Comparison of ENCODE assay signal across 8 cellular contexts in genomic region chr3:137970914-137971831, GRCh38. TPM values are rescaled to one million over a fixed set of nuclear protein-coding genes. Genes with fewer than 3 reads are reported as not detected.
DNase-seq lines count a peak whose midpoint lies in the region; ATAC-seq and TF ChIP-seq lines count a peak whose summit lies in the region.

No MANE protein-coding gene starts in this region.

- H3K9ac ChIP-seq in fibroblast of lung (ENCODE audit: insufficient read depth, low read length) = no peak overlapping the region

- no peaks in the 10 kb centered on the region for H3K36me3 ChIP-seq in fibroblast of lung (ENCODE audit: control insufficient read depth, insufficient read depth, low read length)

- peak; percentile 93 for DNase-seq in DMS 273 (lab: John Stamatoyannopoulos, UW; ENCODE audit: unreplicated experiment)
- peak; percentile 87 for DNase-seq in HT-29 (ENCODE audit: low spot score)
- peak; percentile 56 for DNase-seq in NOMO-1 treated with DMSO at 0.1 percent for 48 hours (lab: John Stamatoyannopoulos, UW; ENCODE audit: unreplicated experiment)
- DNase-seq in activated T-cell treated with anti-CD3 and anti-CD28 coated beads for 24 hours (ENCODE audit: low read depth) = peak; percentile 36
- DNase-seq in fibroblast of lung (ENCODE audit: low read depth in 2 of 2) = peak; percentile 40 to 62
- DNase-seq in superior temporal gyrus (ENCODE audit: extremely low spot score) = peak; percentile 83

- TF ChIP-seq CTCF in fibroblast of lung (conservative IDR thresholded peaks at IDR 0.05 in 1 of 2, IDR thresholded peaks at IDR 0.05 in 1 of 2; ENCODE audit: low read depth in 1 of 2, low read length in 2 of 2) (peak; percentile 90 to 96), nephron (IDR thresholded peaks at IDR 0.05; ENCODE audit: unreplicated experiment in 3 of 3) (peak; percentile 85 to 91 (median 91))

- no peak overlapping the region for H3K4me3 ChIP-seq in fibroblast of lung (replicated peaks in 1 of 4; ENCODE audit: control extremely low read depth in 1 of 4, insufficient read depth in 1 of 4, low read depth in 3 of 4, low read length in 4 of 4)

- no peak overlapping the region for H3K4me3 Mint-ChIP-seq in nephron

- H3K9me3 ChIP-seq in fibroblast of lung (ENCODE audit: control insufficient read depth, insufficient read depth, low read depth, low read length) = no peaks in the 10 kb centered on the region

- H3K36me3 Mint-ChIP-seq in nephron (ENCODE audit: low read depth) = no peaks in the 10 kb centered on the region

- no peaks in the 10 kb centered on the region for H3K79me2 ChIP-seq in fibroblast of lung (ENCODE audit: control insufficient read depth, insufficient read depth, low read length)

- no peak overlapping the region for H3K4me2 ChIP-seq in fibroblast of lung (ENCODE audit: extremely low read depth, insufficient read depth, low read length)

- H3K27ac Mint-ChIP-seq in nephron = no peak overlapping the region

- ATAC-seq in GM21390 (IDR thresholded peaks at IDR 0.05; ENCODE audit: unreplicated experiment) = peak; percentile 96

- H3K27me3 Mint-ChIP-seq in nephron (ENCODE audit: low read depth) = peaks cover 8% of the 10 kb centered on the region

- H3K4me1 Mint-ChIP-seq in nephron = no peaks in the 10 kb centered on the region

- H3K27me3 ChIP-seq in fibroblast of lung (ENCODE audit: control insufficient read depth, insufficient read depth, low read length) = no peaks in the 10 kb centered on the region

- peak overlapping the region; percentile 5 for H2AFZ ChIP-seq in fibroblast of lung (ENCODE audit: low read length)

- no peaks in the 10 kb centered on the region for H3K9me3 Mint-ChIP-seq in nephron

- no peak overlapping the region for H3K27ac ChIP-seq in fibroblast of lung (ENCODE audit: insufficient read depth, low read length)

- H4K20me1 ChIP-seq in fibroblast of lung (ENCODE audit: control insufficient read depth, extremely low read depth, insufficient read depth, low read length) = no peaks in the 10 kb centered on the region

- no peaks in the 10 kb centered on the region for H3K4me1 ChIP-seq in fibroblast of lung (ENCODE audit: control insufficient read depth, extremely low read depth, insufficient read depth, low read length)

RNA-seq across cellular contexts. Expression of gene CLDN18, which starts 38.8 kb away (rescaled TPM):
- 0.05 TPM in 1 of 2 replicates, not detected in the other for total RNA-seq in HT-29 (2014; rRNA removed; shearing (Covaris generic))
- not detected in 2 replicates for total RNA-seq in fibroblast of lung
- not detected in 2 replicates for polyA plus RNA-seq in fibroblast of lung
- polyA plus RNA-seq in fibroblast of lung (2012) = 0.10 TPM in 1 of 2 replicates, not detected in the other
- not detected in 2 replicates for polyA minus RNA-seq in fibroblast of lung (ENCODE audit: low replicate concordance)

Comparison
In these comparisons a context has a peak if more than half of its experiments do, and no peak if none do; other contexts are left out.
1. DNase-seq: peak in every context shown above with its lines; median percentile 93 in DMS 273; 87 in HT-29; 83 in superior temporal gyrus; 56 in NOMO-1 treated with DMSO at 0.1 percent for 48 hours; 51 in fibroblast of lung; 36 in activated T-cell treated with anti-CD3 and anti-CD28 coated beads for 24 hours.